Comparison of ENCODE assay signal across 9 cellular contexts in genomic region chr19:35031072-35031881, GRCh38. TPM values are rescaled to one million over a fixed set of nuclear protein-coding genes. Genes with fewer than 3 reads are reported as not detected.
A peak's percentile ranks its signal among the peaks of the same experiment; 100 is the strongest.
DNase-seq lines count a peak whose midpoint lies in the region; ATAC-seq, FAIRE-seq and TF ChIP-seq lines count a peak whose summit lies in the region.
"Had no signal": no experiment of that assay in that cellular context is flagged by ENCODE, and none has a peak within 500 bp of the region (broad histone marks: within the 10 kb centered on the region; RNA-seq: fewer than 3 reads in every experiment).

No MANE protein-coding gene starts in this region.

- TF ChIP-seq POLR2A in ovary (IDR thresholded peaks at IDR 0.05) (no peak), GM12891 (IDR thresholded peaks at IDR 0.05; ENCODE audit: low read depth, low read length) (no peak)

- peak overlapping the region; percentile 72 for H3K4me3 Mint-ChIP-seq in activated B cell treated with CpG ODN at 0.5 μM for 24 hours

- no peaks in the 10 kb centered on the region for H3K9me3 Mint-ChIP-seq in activated B cell treated with CpG ODN at 0.5 μM for 24 hours

- peaks cover 14% of the 10 kb centered on the region for H3K36me3 Mint-ChIP-seq in activated B cell treated with CpG ODN at 0.5 μM for 24 hours (ENCODE audit: low read depth)

- H3K4me3 ChIP-seq in ovary = peak overlapping the region; percentile 55

- CTCF ChIA-PET in activated B cell treated with CpG ODN at 0.5 μM for 24 hours (lab: Charles Lee) = no interaction called here

- ATAC-seq in activated B cell treated with CpG ODN at 0.5 μM for 24 hours (ENCODE audit: low read depth) = no peak
- ATAC-seq in HG02852 (IDR thresholded peaks at IDR 0.05; ENCODE audit: unreplicated experiment) = no peak

- intact Hi-C loops in activated B cell treated with CpG ODN at 0.5 μM for 24 hours (cut with micrococcal nuclease) = no loop called here
- intact Hi-C loops in ovary (cut with DNase I) = no loop called here

- 7 to 9% (median 7%) methylated on average over 31 of the region's 31 CpGs for WGBS in ovary, 3 donors

- peak in 2 of 3 experiments; percentile 30 to 39 for DNase-seq in NCI-H1417 (lab: John Stamatoyannopoulos, UW)
- DNase-seq in NCI-H1417 treated with DMSO at 0.1 percent for 48 hours (lab: John Stamatoyannopoulos, UW) = no peak
- DNase-seq in activated B cell treated with CpG ODN at 0.5 μM for 24 hours = no peak
- peak; percentile 22 for DNase-seq in glomerular visceral epithelial cell (ENCODE audit: extremely low spot score)
- DNase-seq in ovary = peak in 3 of 5 donors; percentile 46 to 62 (median 56)
- DNase-seq in GM12891 (ENCODE audit: insufficient read length, low spot score) = no peak
- no peak for DNase-seq in NCI-H187 (lab: John Stamatoyannopoulos, UW)

- H3K4me1 ChIP-seq in ovary (ENCODE audit: insufficient read depth) = peaks cover 1% of the 10 kb centered on the region

- no peak for TF ChIP-seq EP300 in ovary (IDR thresholded peaks at IDR 0.05)

- TF ChIP-seq CTCF in activated B cell treated with CpG ODN at 0.5 μM for 24 hours (IDR thresholded peaks at IDR 0.05) (no peak), ovary (IDR thresholded peaks at IDR 0.05) (no peak)

- H3K27ac Mint-ChIP-seq in activated B cell treated with CpG ODN at 0.5 μM for 24 hours = no peak overlapping the region

- H3K27me3 Mint-ChIP-seq in activated B cell treated with CpG ODN at 0.5 μM for 24 hours = peaks cover 22% of the 10 kb centered on the region

- no peaks in the 10 kb centered on the region for H3K9me3 ChIP-seq in ovary

- no peaks in the 10 kb centered on the region for H3K36me3 ChIP-seq in ovary

- H3K27ac ChIP-seq in ovary = no peak overlapping the region
- H3K27ac ChIP-seq: C4-2B had no signal

- FAIRE-seq in GM12891 (lab: Jason Lieb, UNC) = no peak

- POLR2A ChIA-PET in activated B cell treated with CpG ODN at 0.5 μM for 24 hours (lab: Charles Lee) = no interaction called here

- H3K27me3 ChIP-seq in ovary = no peaks in the 10 kb centered on the region

- peaks cover 5% of the 10 kb centered on the region for H3K4me1 Mint-ChIP-seq in activated B cell treated with CpG ODN at 0.5 μM for 24 hours

TF ChIP-seq in GM12891, 5 proteins besides CTCF, POLR2A, EP300 and RAD21:
- TF ChIP-seq POU2F2 (IDR thresholded peaks at IDR 0.05; ENCODE audit: low read depth, low read length) = no peak
- no peak for TF ChIP-seq POLR2AphosphoS5 (IDR thresholded peaks at IDR 0.05; ENCODE audit: low read depth, low read length)
- TF ChIP-seq PAX5 (IDR thresholded peaks at IDR 0.05; ENCODE audit: insufficient read depth, low read length, severe bottlenecking) = no peak
- TF ChIP-seq TAF1 (IDR thresholded peaks at IDR 0.05; ENCODE audit: low read depth, low read length) = no peak
- TF ChIP-seq SPI1 (IDR thresholded peaks at IDR 0.05; ENCODE audit: low read depth, low read length) = no peak

RNA-seq across cellular contexts. Expression of gene SCN1B, which starts 1.0 kb away (rescaled TPM):
- 0.34 and 0.47 TPM in 2 replicates for total RNA-seq in activated B cell treated with CpG ODN at 0.5 μM for 24 hours
- 10 to 100 TPM in 3 of 7 donors, 1 to 10 TPM in 3, under 1 TPM in 1; 0.83 to 13.9 (median 5.7) TPM for total RNA-seq in ovary
- 10 to 100 TPM in 1 of 2 donors, 1 to 10 TPM in 1; 3.6 to 10.6 TPM for polyA plus RNA-seq in ovary
- 0.18 TPM for polyA plus RNA-seq in GM12891 (2012; ENCODE audit: low read depth, missing spikeins)

RNA-seq across cellular contexts. Expression of gene HPN, which starts 10.2 kb away (rescaled TPM):
- total RNA-seq in activated B cell treated with CpG ODN at 0.5 μM for 24 hours = not detected in 2 replicates
- 10 to 100 TPM in 1 of 7 donors, 1 to 10 TPM in 5, under 1 TPM in 1; 0.45 to 21.1 (median 3.8) TPM for total RNA-seq in ovary
- under 1 TPM in 1 of 2 donors, not detected in 1; 0.42 TPM for polyA plus RNA-seq in ovary
- polyA plus RNA-seq in GM12891 (2012; ENCODE audit: low read depth, missing spikeins) = 0.06 TPM

RNA-seq across cellular contexts. Expression of gene GRAMD1A, which starts 31.2 kb away (rescaled TPM):
- 52.9 and 54.4 TPM in 2 replicates for total RNA-seq in activated B cell treated with CpG ODN at 0.5 μM for 24 hours
- total RNA-seq in ovary = 10 to 100 TPM; 58.3 to 93.7 (median 72.7) TPM
- polyA plus RNA-seq in ovary = 10 to 100 TPM; 44.5 to 71.6 TPM
- polyA plus RNA-seq in GM12891 (2012; ENCODE audit: low read depth, missing spikeins) = 58.2 TPM

Comparison
In these comparisons a context has a peak if more than half of its experiments do, and no peak if none do; other contexts are left out.
1. DNase-seq: peak in NCI-H1417 (2 of 3), glomerular visceral epithelial cell (single experiment) and ovary (3 of 5); none in NCI-H1417 treated with DMSO at 0.1 percent for 48 hours (single experiment), activated B cell treated with CpG ODN at 0.5 μM for 24 hours (single experiment), GM12891 (single experiment) and NCI-H187 (0 of 2).